8 cellular contexts compared by ENCODE assay signal in genomic region chr9:109320338-109320733, GRCh38. TPM values are rescaled to one million over a fixed set of nuclear protein-coding genes. Genes with fewer than 3 reads are reported as not detected.
A peak's percentile ranks its signal among the peaks of the same experiment; 100 is the strongest.
DNase-seq lines count a peak whose midpoint lies in the region; ATAC-seq and TF ChIP-seq lines count a peak whose summit lies in the region.

No MANE protein-coding gene starts in this region.

- H3K4me3 ChIP-seq in HUES64 (ENCODE audit: low read length) (peak overlapping the region; percentile 72; the same call in 1 of the 2 replicates), left ventricle myocardium inferior (peak overlapping the region; percentile 70)

- DNase-seq in NCI-H1417 (lab: John Stamatoyannopoulos, UW) = peak in 2 of 3 experiments; percentile 62
- no peak for DNase-seq in NCI-H1417 treated with DMSO at 0.1 percent for 48 hours (lab: John Stamatoyannopoulos, UW)
- no peak for DNase-seq in left ventricle myocardium inferior
- DNase-seq in sciatic nerve (ENCODE audit: low spot score) = no peak
- DNase-seq in activated CD4-positive, alpha-beta memory T cell treated with anti-CD3 and anti-CD28 coated beads, Interleukin-2, amount 10 ng/mL, durations not matched to agents 7 days and 5 days = no peak
- no peak for DNase-seq in DMS79 treated with DMSO at 0.1 percent for 48 hours (lab: John Stamatoyannopoulos, UW)

- peaks cover 29% of the 10 kb centered on the region for H3K27me3 ChIP-seq in HUES64 (ENCODE audit: insufficient read depth, low read length)
- H3K27me3 ChIP-seq in left ventricle myocardium inferior (ENCODE audit: low read depth) = peaks cover 74% of the 10 kb centered on the region

- no peak overlapping the region for H3K9ac ChIP-seq in HUES64 (ENCODE audit: low read depth, low read length)

- WGBS in HUES64 = under 1% methylated on average over 75 of the region's 75 CpGs

- H3K9me3 ChIP-seq in HUES64 (ENCODE audit: insufficient read depth, low read depth, low read length) (no peaks in the 10 kb centered on the region), left ventricle myocardium inferior (replicated peaks) (no peaks in the 10 kb centered on the region)

- no peak overlapping the region for H3K4me3 Mint-ChIP-seq in activated CD4-positive, alpha-beta memory T cell treated with anti-CD3 and anti-CD28 coated beads, Interleukin-2, amount 10 ng/mL, durations not matched to agents 7 days and 5 days

- ATAC-seq in GM21723 (IDR thresholded peaks at IDR 0.05; ENCODE audit: unreplicated experiment) (peak; percentile 42), sciatic nerve (no peak)

- POLR2A ChIA-PET in activated CD4-positive, alpha-beta memory T cell treated with anti-CD3 and anti-CD28 coated beads, Interleukin-2, amount 10 ng/mL, durations not matched to agents 7 days and 5 days (lab: Charles Lee) = no interaction called here

- H3K36me3 ChIP-seq in HUES64 (ENCODE audit: insufficient read depth, low read length) (no peaks in the 10 kb centered on the region), left ventricle myocardium inferior (no peaks in the 10 kb centered on the region)

- H3K27me3 Mint-ChIP-seq in activated CD4-positive, alpha-beta memory T cell treated with anti-CD3 and anti-CD28 coated beads, Interleukin-2, amount 10 ng/mL, durations not matched to agents 7 days and 5 days = peaks cover 65% of the 10 kb centered on the region

- no peak for TF ChIP-seq CTCF in left ventricle myocardium inferior (IDR thresholded peaks at IDR 0.05; ENCODE audit: borderline replicate concordance)

- no peaks in the 10 kb centered on the region for H3K36me3 Mint-ChIP-seq in activated CD4-positive, alpha-beta memory T cell treated with anti-CD3 and anti-CD28 coated beads, Interleukin-2, amount 10 ng/mL, durations not matched to agents 7 days and 5 days (ENCODE audit: low read depth)

- CTCF ChIA-PET in activated CD4-positive, alpha-beta memory T cell treated with anti-CD3 and anti-CD28 coated beads, Interleukin-2, amount 10 ng/mL, durations not matched to agents 7 days and 5 days (lab: Charles Lee) = no interaction called here

- peaks cover 31% of the 10 kb centered on the region for H3K4me1 ChIP-seq in HUES64 (ENCODE audit: insufficient read depth, low read length)
- peaks cover 38% of the 10 kb centered on the region for H3K4me1 ChIP-seq in left ventricle myocardium inferior

- H3K9me3 Mint-ChIP-seq in activated CD4-positive, alpha-beta memory T cell treated with anti-CD3 and anti-CD28 coated beads, Interleukin-2, amount 10 ng/mL, durations not matched to agents 7 days and 5 days = no peaks in the 10 kb centered on the region

- peaks cover 12% of the 10 kb centered on the region for H3K4me1 Mint-ChIP-seq in activated CD4-positive, alpha-beta memory T cell treated with anti-CD3 and anti-CD28 coated beads, Interleukin-2, amount 10 ng/mL, durations not matched to agents 7 days and 5 days

- H3K27ac Mint-ChIP-seq in activated CD4-positive, alpha-beta memory T cell treated with anti-CD3 and anti-CD28 coated beads, Interleukin-2, amount 10 ng/mL, durations not matched to agents 7 days and 5 days = no peak overlapping the region

- intact Hi-C loops in left ventricle myocardium inferior (cut with micrococcal nuclease) (no loop called here), sciatic nerve (cut with DNase I) (loop anchor here (2.0 kb wide), 1 partner anchor 76 kb away; no protein-coding TSS in a partner anchor)

- H3K27ac ChIP-seq in HUES64 (ENCODE audit: low read depth, low read length) (no peak overlapping the region), left ventricle myocardium inferior (replicated peaks) (no peak overlapping the region)

RNA-seq across cellular contexts. Expression of gene EPB41L4B, which starts 0.5 kb away (rescaled TPM):
- polyA plus RNA-seq in HUES64 (2013, experiment 1 of 2) = 11.5 TPM
- 12.9 TPM for polyA plus RNA-seq in HUES64 (2013, experiment 2 of 2)
- total RNA-seq in left ventricle myocardium inferior = 13.9 TPM
- 31.8 TPM for total RNA-seq in sciatic nerve
- total RNA-seq in activated CD4-positive, alpha-beta memory T cell treated with anti-CD3 and anti-CD28 coated beads, Interleukin-2, amount 10 ng/mL, durations not matched to agents 7 days and 5 days = under 1 TPM; 0.08 to 0.18 TPM

Comparison
In these comparisons a context has a peak if more than half of its experiments do, and no peak if none do; other contexts are left out.
1. DNase-seq: peak in NCI-H1417 (2 of 3); none in NCI-H1417 treated with DMSO at 0.1 percent for 48 hours (single experiment), left ventricle myocardium inferior (single experiment), sciatic nerve (single experiment), activated CD4-positive, alpha-beta memory T cell treated with anti-CD3 and anti-CD28 coated beads, Interleukin-2, amount 10 ng/mL, durations not matched to agents 7 days and 5 days (single experiment) and DMS79 treated with DMSO at 0.1 percent for 48 hours (single experiment).
2. RNA of gene EPB41L4B, which starts 0.5 kb away (total RNA-seq): 31.8 TPM in sciatic nerve (single experiment) and 13.9 TPM in left ventricle myocardium inferior (single experiment); 0.08 to 0.18 TPM in activated CD4-positive, alpha-beta memory T cell treated with anti-CD3 and anti-CD28 coated beads, Interleukin-2, amount 10 ng/mL, durations not matched to agents 7 days and 5 days; every median in the first group is over 10 times any median in the second.